In the genomic region with DNA sequence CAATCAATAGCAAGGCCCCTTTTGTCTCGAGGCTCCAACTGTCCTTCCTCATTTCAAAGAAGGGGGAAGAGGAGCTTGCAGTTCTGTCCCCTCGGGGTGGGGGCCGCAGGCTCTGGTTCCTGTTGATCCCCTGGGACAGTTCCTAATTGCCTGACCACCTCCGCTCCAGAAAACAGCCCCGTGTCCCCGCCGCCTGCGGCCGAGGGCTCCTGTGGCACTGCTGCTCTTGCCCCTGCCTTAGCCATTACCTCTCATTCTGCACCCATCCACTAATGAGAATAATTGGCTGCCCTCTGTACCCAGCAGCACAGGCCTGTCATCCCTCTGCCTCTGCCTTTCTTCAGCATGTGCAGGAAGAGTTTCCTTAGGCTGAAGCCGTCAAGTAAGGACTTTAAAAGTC, we compare ENCODE assay signal across 24 cellular contexts.
A peak's percentile ranks its signal among the peaks of the same experiment; 100 is the strongest.
DNase-seq lines count a peak whose midpoint lies in the region; ATAC-seq, FAIRE-seq and TF ChIP-seq lines count a peak whose summit lies in the region.
"Had no signal": no experiment of that assay in that cellular context is flagged by ENCODE, and none has a peak within 500 bp of the region (broad histone marks: within the 10 kb centered on the region; RNA-seq: fewer than 3 reads in every experiment).

No MANE protein-coding gene starts in this region.

- H4K8ac ChIP-seq in H9 (replicated peaks; ENCODE audit: insufficient read length, low read depth, low read length): no peak overlapping the region

- H3K4me2 ChIP-seq in SK-N-SH (no peak overlapping the region), neural progenitor cell (peak overlapping the region; percentile 29), H9 (ENCODE audit: insufficient read depth, insufficient read length, low read length) (no peak overlapping the region)

- H2BK120ac ChIP-seq in H9 (ENCODE audit: low read depth, low read length, poor library complexity, severe bottlenecking): no peak overlapping the region

- H3K14ac ChIP-seq in H9 (ENCODE audit: insufficient read depth, low read length): no peak overlapping the region

- H2AFZ ChIP-seq in SK-N-SH (ENCODE audit: low read depth) (no peak overlapping the region), neural progenitor cell (replicated peaks) (no peak overlapping the region), H9 (ENCODE audit: low read length) (no peak overlapping the region)

- TF ChIP-seq CTCF in SK-N-SH (IDR thresholded peaks at IDR 0.05): no peak
- no peak for TF ChIP-seq CTCF in WTC11 (IDR thresholded peaks at IDR 0.05)
- no peak for TF ChIP-seq CTCF in neural progenitor cell (IDR thresholded peaks at IDR 0.05)
- TF ChIP-seq CTCF in H9 (conservative IDR thresholded peaks at IDR 0.05): no peak

- H3K4me3 ChIP-seq in SK-N-SH (ENCODE audit: low read depth in 2 of 2, low read length in 1 of 2): no peak overlapping the region
- H3K4me3 ChIP-seq in neural progenitor cell: no peak overlapping the region

- DNase-seq in SK-N-SH: peak; percentile 55
- no peak for DNase-seq in WTC11 (ENCODE audit: low spot score)
- DNase-seq in neural progenitor cell (ENCODE audit: low spot score): peak; percentile 34
- no peak for DNase-seq in urothelium cell line (ENCODE audit: low spot score)
- DNase-seq in H9: no peak
- DNase-seq: 8988T; DMS53; HFFc6; KBM-7; MM.1S; NCI-H1048; NCI-H146; NCI-H2029; NCI-H2227 treated with DMSO at 0.1 percent for 48 hours; NCI-H510A; NCI-H748 treated with DMSO at 0.1 percent for 48 hours; NK-92 treated with Interleukin-12 subunit alpha and Interleukin-12 subunit beta, amount 100 ng/mL, for 24 hours; SIG-M5 had no signal

- no peaks in the 10 kb centered on the region for H3K23me2 ChIP-seq in H9 (ENCODE audit: insufficient read length, low read depth, low read length, poor library complexity, severe bottlenecking)

- POLR2A ChIA-PET in SK-N-SH (lab: Yijun Ruan, JAX) (no interaction called here), WTC11 (lab: Charles Lee) (no interaction called here)

- H3K4me1 Mint-ChIP-seq in WTC11: peaks cover 53% of the 10 kb centered on the region
- H3K4me1 Mint-ChIP-seq in neural progenitor cell: peaks cover 39% of the 10 kb centered on the region
- H3K4me1 Mint-ChIP-seq in H9: peaks cover 41 to 46% of the 10 kb centered on the region in 2 experiments

- no peak overlapping the region for H3K4ac ChIP-seq in H9 (ENCODE audit: low read depth, low read length)

- CTCF ChIA-PET in SK-N-SH (lab: Yijun Ruan, JAX) (interaction anchor here (1.9 kb wide), 1 partner anchor 10 kb away, joined by 5 read pairs; no protein-coding TSS in a partner anchor), WTC11 (lab: Charles Lee) (no interaction called here)

- TF ChIP-seq EP300 in SK-N-SH (IDR thresholded peaks at IDR 0.05; ENCODE audit: borderline replicate concordance in 1 of 2, low read depth in 1 of 2, low read length in 1 of 2): peak in 1 of 2 experiments; percentile 22; a peak in 1 of 4 replicates

- no peak overlapping the region for H2BK15ac ChIP-seq in H9 (ENCODE audit: low read depth, low read length)

- H3K36me3 Mint-ChIP-seq in WTC11 (peaks cover 33% of the 10 kb centered on the region), neural progenitor cell (peaks cover 34% of the 10 kb centered on the region), H9 (ENCODE audit: insufficient read depth in 1 of 3, low read depth in 3 of 3) (peaks cover 27 to 41% (median 31%) of the 10 kb centered on the region in 3 experiments)

- no peaks in the 10 kb centered on the region for H3K79me1 ChIP-seq in H9 (ENCODE audit: insufficient read depth, low read depth, low read length, poor library complexity, severe bottlenecking)

- TF ChIP-seq RAD21 in SK-N-SH (IDR thresholded peaks at IDR 0.05; ENCODE audit: low read length): no peak

- H4K91ac ChIP-seq in H9 (ENCODE audit: insufficient read length, low read depth, low read length): no peak overlapping the region

- no peaks in the 10 kb centered on the region for H3K9me2 ChIP-seq in SK-N-SH

- H3K36me3 ChIP-seq in SK-N-SH (replicated peaks in 1 of 2; ENCODE audit: control insufficient read depth in 1 of 2, insufficient read depth in 2 of 2, low read length in 1 of 2) (no peaks in the 10 kb centered on the region), neural progenitor cell (no peaks in the 10 kb centered on the region)

- H3K27ac Mint-ChIP-seq in WTC11 (peak overlapping the region; percentile 72; the same call in 1 of the 2 replicates), neural progenitor cell (peak overlapping the region; percentile 57), H9 (peak overlapping the region in 1 of 3 experiments; percentile 33; a peak in 1 of 7 replicates)
- H3K27ac Mint-ChIP-seq: HFFc6 had no signal

- no peak overlapping the region for H2BK20ac ChIP-seq in H9 (ENCODE audit: low read depth, low read length, poor library complexity, severe bottlenecking)

- H3K4me3 Mint-ChIP-seq in WTC11 (no peak overlapping the region), neural progenitor cell (no peak overlapping the region), H9 (no peak overlapping the region)
- H3K4me3 Mint-ChIP-seq: HFFc6 had no signal

- H4K5ac ChIP-seq in H9 (ENCODE audit: insufficient read length, low read depth, low read length): no peak overlapping the region

- H3K27me3 ChIP-seq in SK-N-SH (ENCODE audit: insufficient read depth): no peaks in the 10 kb centered on the region
- H3K27me3 ChIP-seq in neural progenitor cell: no peaks in the 10 kb centered on the region
- no peaks in the 10 kb centered on the region for H3K27me3 ChIP-seq in H9 (ENCODE audit: insufficient read depth, low read length)

- H3F3A ChIP-seq in SK-N-SH (replicated peaks; ENCODE audit: insufficient read depth) (no peaks in the 10 kb centered on the region), neural progenitor cell (ENCODE audit: low read depth) (peaks cover 8% of the 10 kb centered on the region)

- H3K9ac ChIP-seq in SK-N-SH: no peak overlapping the region
- H3K9ac ChIP-seq in neural progenitor cell: no peak overlapping the region
- H3K9ac ChIP-seq in H9 (ENCODE audit: extremely low read depth, insufficient read length, low read length): no peak overlapping the region

- H3K27me3 Mint-ChIP-seq in WTC11 (ENCODE audit: low read depth) (peaks cover 2% of the 10 kb centered on the region; the same call in 1 of the 2 replicates), neural progenitor cell (ENCODE audit: insufficient read depth, low read depth) (peaks cover 6% of the 10 kb centered on the region), H9 (ENCODE audit: low read depth) (no peaks in the 10 kb centered on the region)

- H3K4me1 ChIP-seq in SK-N-SH (ENCODE audit: control insufficient read depth in 1 of 2, insufficient read depth in 2 of 2, low read depth in 1 of 2, low read length in 1 of 2) (peaks cover 0 to 10% of the 10 kb centered on the region in 2 experiments; a peak in 1 of 4 replicates), neural progenitor cell (peaks cover 43% of the 10 kb centered on the region), H9 (ENCODE audit: insufficient read depth, low read length) (peaks cover 9% of the 10 kb centered on the region)

- H3T11ph ChIP-seq in H9 (ENCODE audit: low read length): no peak overlapping the region

- H3K9me3 Mint-ChIP-seq in WTC11 (peaks cover 27% of the 10 kb centered on the region), neural progenitor cell (peaks cover 21% of the 10 kb centered on the region), H9 (peaks cover 15 to 18% of the 10 kb centered on the region in 2 experiments)

- H3K79me2 ChIP-seq in SK-N-SH (ENCODE audit: insufficient read depth): no peaks in the 10 kb centered on the region
- no peaks in the 10 kb centered on the region for H3K79me2 ChIP-seq in neural progenitor cell (ENCODE audit: low read depth)
- no peaks in the 10 kb centered on the region for H3K79me2 ChIP-seq in H9 (ENCODE audit: insufficient read depth, low read length)

- H3K18ac ChIP-seq in H9 (ENCODE audit: insufficient read length, low read depth, low read length): no peak overlapping the region

- H3K27ac ChIP-seq in SK-N-SH (ENCODE audit: low read depth in 2 of 2, low read length in 1 of 2) (no peak overlapping the region), neural progenitor cell (no peak overlapping the region), H9 (ENCODE audit: insufficient read length, low read depth, low read length) (no peak overlapping the region)
- H3K27ac ChIP-seq: C4-2B had no signal

- H3K9me3 ChIP-seq in SK-N-SH: no peaks in the 10 kb centered on the region
- H3K9me3 ChIP-seq in neural progenitor cell (ENCODE audit: low read depth): no peaks in the 10 kb centered on the region
- peaks cover 3% of the 10 kb centered on the region for H3K9me3 ChIP-seq in H9 (ENCODE audit: control insufficient read depth, low read depth, low read length)

- peak; percentile 23 for FAIRE-seq in urothelium cell line (lab: Jason Lieb, UNC)
- FAIRE-seq: H54 had no signal

- H2AK5ac ChIP-seq in H9 (ENCODE audit: insufficient read length, low read length): no peak overlapping the region

- 54% methylated on average over 10 of the region's 10 CpGs for WGBS in SK-N-SH (ENCODE audit: low lambda C conversion rate)
- WGBS in H9 (ENCODE audit: extremely low coverage, insufficient read length, low lambda C conversion rate): no CpG with 5 or more reads among the region's 10 CpGs

- ATAC-seq in SK-N-SH treated with all-trans-retinoic acid at 6 μM for 48 hours: no peak
- no peak for ATAC-seq in WTC11
- no peak for ATAC-seq in HG03469 (IDR thresholded peaks at IDR 0.05; ENCODE audit: unreplicated experiment)
- no peak for ATAC-seq in HG03460 (IDR thresholded peaks at IDR 0.05; ENCODE audit: unreplicated experiment)
- ATAC-seq: Panc1 had no signal

- H2BK5ac ChIP-seq in H9 (ENCODE audit: insufficient read length, low read length): no peak overlapping the region

- no peaks in the 10 kb centered on the region for H4K20me1 ChIP-seq in SK-N-SH (ENCODE audit: insufficient read depth)
- no peaks in the 10 kb centered on the region for H4K20me1 ChIP-seq in neural progenitor cell (ENCODE audit: low read depth)
- H4K20me1 ChIP-seq in H9 (ENCODE audit: control insufficient read depth, insufficient read depth, insufficient read length): no peaks in the 10 kb centered on the region

- H3K56ac ChIP-seq in H9 (ENCODE audit: insufficient read length, low read depth, low read length): no peak overlapping the region

- H2BK12ac ChIP-seq in H9 (ENCODE audit: insufficient read length, low read depth, low read length): no peak overlapping the region

- H3K23ac ChIP-seq in H9 (ENCODE audit: insufficient read length, low read depth, low read length): no peak overlapping the region

TF ChIP-seq in SK-N-SH, 30 proteins besides CTCF, POLR2A, EP300 and RAD21 (continues in another document):
- no peak for TF ChIP-seq SIN3A (IDR thresholded peaks at IDR 0.05; ENCODE audit: borderline replicate concordance, low read depth, low read length)

TF ChIP-seq in SK-N-SH treated with all-trans-retinoic acid at 6 μM for 48 hours, 23 proteins besides CTCF, POLR2A, EP300 and RAD21 (continues in another document):
- TF ChIP-seq ISL1 (CRISPR knock-in tag; IDR thresholded peaks at IDR 0.05) (no peak), ZFP3 (CRISPR knock-in tag; IDR thresholded peaks at IDR 0.05) (no peak), CSDC2 (CRISPR knock-in tag; IDR thresholded peaks at IDR 0.05) (no peak), RARB (CRISPR knock-in tag; IDR thresholded peaks at IDR 0.05) (no peak)

TF ChIP-seq in WTC11, 78 proteins besides CTCF, POLR2A, EP300 and RAD21 (continues in another document):
- no peak for TF ChIP-seq ZBTB21 (CRISPR knock-in tag; IDR thresholded peaks at IDR 0.05; ENCODE audit: borderline replicate concordance)

Comparison
In these comparisons a context has a peak if more than half of its experiments do, and no peak if none do; other contexts are left out.
1. DNase-seq: peak in SK-N-SH (single experiment) and neural progenitor cell (single experiment); none in WTC11 (single experiment), urothelium cell line (single experiment) and H9 (single experiment).